In the genomic region with DNA sequence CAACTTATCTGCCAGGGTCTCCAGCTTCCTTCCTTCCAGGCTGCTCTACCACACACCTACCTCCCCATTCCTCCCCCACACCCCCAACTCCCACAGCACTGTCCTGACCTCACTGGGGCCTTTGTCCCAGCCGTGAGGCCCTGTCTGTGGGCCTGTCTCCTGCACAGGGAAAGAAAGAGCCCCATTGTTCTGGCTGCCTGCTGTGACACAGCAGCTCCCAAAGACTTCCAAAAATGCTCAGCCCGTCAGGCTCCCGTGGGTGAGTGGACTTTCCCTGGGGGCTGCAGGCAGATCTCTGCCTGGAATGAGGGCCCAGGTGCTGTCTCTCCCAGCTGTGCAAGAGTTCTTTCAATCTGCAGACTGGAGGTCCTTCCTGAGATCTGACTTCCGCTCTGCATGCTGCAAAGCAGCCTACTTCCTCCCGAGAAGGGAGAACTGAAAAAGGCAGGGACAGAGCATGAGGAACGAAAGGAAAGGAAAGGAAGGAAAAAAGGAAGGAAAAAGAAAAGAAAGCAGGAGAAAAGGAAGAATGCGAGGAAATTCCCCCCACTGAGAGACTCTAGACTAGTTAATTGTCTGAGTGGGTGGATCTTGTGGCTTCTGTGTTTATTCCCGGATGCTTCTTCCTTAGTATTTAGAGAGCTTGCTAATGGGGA, we compare ENCODE assay signal across 9 cellular contexts. TPM values are rescaled to one million over a fixed set of nuclear protein-coding genes. Genes with fewer than 3 reads are reported as not detected.
DNase-seq lines count a peak whose midpoint lies in the region; TF ChIP-seq lines count a peak whose summit lies in the region.
"Had no signal": no experiment of that assay in that cellular context is flagged by ENCODE, and none has a peak within 500 bp of the region (broad histone marks: within the 10 kb centered on the region; RNA-seq: fewer than 3 reads in every experiment).

No MANE protein-coding gene starts in this region.

- peak overlapping the region in 3 of 4 donors; percentile 0 to 81 (median 8) for H3K4me3 Mint-ChIP-seq in IgD-negative memory B cell
- no peak overlapping the region for H3K4me3 Mint-ChIP-seq in chondrocyte (ENCODE audit: unreplicated experiment)
- no peak overlapping the region for H3K4me3 Mint-ChIP-seq in activated naive CD4-positive, alpha-beta T cell treated with anti-CD3 and anti-CD28 coated beads, Interleukin-2, amount 10 ng/mL, durations not matched to agents 7 days and 5 days

- CTCF ChIA-PET in activated naive CD4-positive, alpha-beta T cell treated with anti-CD3 and anti-CD28 coated beads, Interleukin-2, amount 10 ng/mL, durations not matched to agents 7 days and 5 days (lab: Charles Lee) = interaction anchor here (1.3 to 8.7 kb wide), 8 partner anchors 15 to 230 kb away, joined by 5 to 264 read pairs (median 16); a partner anchor contains a TSS

- peaks cover 2% of the 10 kb centered on the region for H3K36me3 Mint-ChIP-seq in IgD-negative memory B cell
- H3K36me3 Mint-ChIP-seq in chondrocyte (ENCODE audit: low read depth) = no peaks in the 10 kb centered on the region
- no peaks in the 10 kb centered on the region for H3K36me3 Mint-ChIP-seq in activated naive CD4-positive, alpha-beta T cell treated with anti-CD3 and anti-CD28 coated beads, Interleukin-2, amount 10 ng/mL, durations not matched to agents 7 days and 5 days

- DNase-seq in Ammon's horn (ENCODE audit: low spot score) (peak; percentile 89), chondrocyte (ENCODE audit: low spot score) (no peak), myocyte (ENCODE audit: low read depth) (peak; percentile 75), DMS79 (lab: John Stamatoyannopoulos, UW) (no peak), AG08396 (ENCODE audit: low spot score) (no peak), NCI-H1092 (lab: John Stamatoyannopoulos, UW) (no peak)
- no peak for DNase-seq in activated naive CD4-positive, alpha-beta T cell treated with anti-CD3 and anti-CD28 coated beads, Interleukin-2, amount 10 ng/mL, durations not matched to agents 7 days and 5 days
- DNase-seq: NCI-H2171 treated with DMSO at 0.1 percent for 48 hours had no signal

- H3K27me3 Mint-ChIP-seq in IgD-negative memory B cell (peaks cover 6% of the 10 kb centered on the region), chondrocyte (ENCODE audit: low read depth) (peaks cover 5% of the 10 kb centered on the region)
- peaks cover 81% of the 10 kb centered on the region for H3K27me3 Mint-ChIP-seq in activated naive CD4-positive, alpha-beta T cell treated with anti-CD3 and anti-CD28 coated beads, Interleukin-2, amount 10 ng/mL, durations not matched to agents 7 days and 5 days

- no peak for TF ChIP-seq CTCF in chondrocyte (IDR thresholded peaks at IDR 0.05)

- H3K27ac Mint-ChIP-seq in IgD-negative memory B cell (peak overlapping the region in 1 of 3 donors; percentile 61), chondrocyte (ENCODE audit: unreplicated experiment) (peak overlapping the region; percentile 77)
- H3K27ac Mint-ChIP-seq in activated naive CD4-positive, alpha-beta T cell treated with anti-CD3 and anti-CD28 coated beads, Interleukin-2, amount 10 ng/mL, durations not matched to agents 7 days and 5 days = no peak overlapping the region

- H3K4me1 Mint-ChIP-seq in IgD-negative memory B cell (peaks cover 42 to 70% (median 61%) of the 10 kb centered on the region in 3 donors), chondrocyte (ENCODE audit: low read depth) (peaks cover 72% of the 10 kb centered on the region)
- H3K4me1 Mint-ChIP-seq in activated naive CD4-positive, alpha-beta T cell treated with anti-CD3 and anti-CD28 coated beads, Interleukin-2, amount 10 ng/mL, durations not matched to agents 7 days and 5 days = peaks cover 67% of the 10 kb centered on the region

- H3K9me3 Mint-ChIP-seq in IgD-negative memory B cell = no peaks in the 10 kb centered on the region
- no peaks in the 10 kb centered on the region for H3K9me3 Mint-ChIP-seq in chondrocyte (ENCODE audit: low read depth)
- no peaks in the 10 kb centered on the region for H3K9me3 Mint-ChIP-seq in activated naive CD4-positive, alpha-beta T cell treated with anti-CD3 and anti-CD28 coated beads, Interleukin-2, amount 10 ng/mL, durations not matched to agents 7 days and 5 days

RNA-seq across cellular contexts. Expression of a gene that starts 15.1 kb away (rescaled TPM):
- not detected for polyA plus RNA-seq in IgD-negative memory B cell
- total RNA-seq in chondrocyte (6.0 to 11.6 TPM (median 6.9 TPM) in 3 replicates), myocyte (1,770 and 2,264 TPM in 2 replicates)
- 834 TPM for polyA plus RNA-seq in myocyte (2012)

RNA-seq across cellular contexts. Expression of a gene that starts 20.1 kb away (rescaled TPM):
- polyA plus RNA-seq in IgD-negative memory B cell = not detected
- total RNA-seq in chondrocyte = 1.3 TPM in 1 of 3 replicates, not detected in the others
- 0.11 TPM in 1 of 2 replicates, not detected in the other for total RNA-seq in myocyte
- 1.0 TPM for polyA plus RNA-seq in myocyte (2012)

RNA-seq across cellular contexts. Expression of a gene that starts 42.8 kb away (rescaled TPM):
- polyA plus RNA-seq in IgD-negative memory B cell = not detected
- total RNA-seq in chondrocyte (0.36 TPM in 1 of 3 replicates, not detected in the others), myocyte (not detected in 2 replicates)
- polyA plus RNA-seq in myocyte (2012) = 0.14 TPM

RNA-seq across cellular contexts. Expression of a gene that starts 43.3 kb away (rescaled TPM):
- 0.31 TPM for polyA plus RNA-seq in IgD-negative memory B cell
- total RNA-seq in chondrocyte (88.7 to 193 TPM (median 93.5 TPM) in 3 replicates), myocyte (5.3 and 6.2 TPM in 2 replicates)
- polyA plus RNA-seq in myocyte (2012) = 6.0 TPM

Comparison
In these comparisons a context has a peak if more than half of its experiments do, and no peak if none do; other contexts are left out.
1. DNase-seq: peak in Ammon's horn (single experiment) and myocyte (single experiment); none in chondrocyte (single experiment), DMS79 (single experiment), AG08396 (single experiment), activated naive CD4-positive, alpha-beta T cell treated with anti-CD3 and anti-CD28 coated beads, Interleukin-2, amount 10 ng/mL, durations not matched to agents 7 days and 5 days (single experiment) and NCI-H1092 (single experiment).
2. H3K4me3 Mint-ChIP-seq: peak in IgD-negative memory B cell (3 of 4); none in chondrocyte (single experiment) and activated naive CD4-positive, alpha-beta T cell treated with anti-CD3 and anti-CD28 coated beads, Interleukin-2, amount 10 ng/mL, durations not matched to agents 7 days and 5 days (single experiment).
3. RNA of a gene that starts 15.1 kb away (total RNA-seq): 1,770 to 2,264 TPM in myocyte; 6.0 to 11.6 TPM in chondrocyte; every median in the first group is over 100 times any median in the second.